1 cellular context compared by ENCODE assay signal in the genomic region with DNA sequence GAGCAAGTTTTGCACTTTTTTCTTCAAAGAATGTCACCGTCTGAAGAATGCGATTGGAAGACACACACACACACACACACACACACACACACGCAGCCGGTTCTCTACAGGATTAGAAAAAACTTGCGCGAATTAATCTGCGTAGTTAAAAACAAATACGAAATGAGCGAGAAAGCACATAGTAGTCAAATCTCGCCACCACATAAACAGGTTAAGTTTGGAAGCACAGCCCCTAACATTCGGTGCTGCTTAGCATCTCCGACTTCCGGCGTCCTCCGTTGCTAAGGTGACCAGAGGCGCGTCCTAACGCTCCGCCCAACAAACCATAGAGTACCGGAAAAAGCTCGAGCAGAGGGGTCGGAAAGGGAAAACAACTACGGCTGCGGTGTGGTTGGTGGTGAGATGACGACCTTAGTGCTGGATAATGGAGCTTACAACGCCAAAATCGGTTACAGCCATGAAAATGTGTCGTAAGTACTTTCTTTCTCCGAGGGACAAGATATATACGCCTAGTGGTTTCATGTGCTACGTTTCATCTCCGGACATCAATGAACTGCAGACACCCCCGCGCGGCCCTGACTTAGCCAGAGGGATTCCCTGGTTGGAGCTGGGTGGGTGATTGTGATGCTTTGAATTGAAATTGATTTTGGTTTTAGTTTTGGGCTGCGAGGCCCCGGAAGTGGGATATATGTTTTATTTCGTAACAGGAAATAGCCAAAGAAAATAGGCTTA.
TF ChIP-seq lines count a peak whose summit lies in the region.

A gene (plus strand): TSS at position 366 of the 732 bp plus-strand sequence. CDS start 37 bp downstream, at position 403.

TF ChIP-seq in K562, 482 proteins besides CTCF, POLR2A, EP300 and RAD21 (continued from another document and continues in another):
- TF ChIP-seq ETV1 (tag; conservative IDR thresholded peaks at IDR 0.05; ENCODE audit: low read depth) (peak; percentile 94), ZNF23 (CRISPR knock-in tag; IDR thresholded peaks at IDR 0.05) (no peak), C11orf30 (IDR thresholded peaks at IDR 0.05; ENCODE audit: low read depth) (peak; percentile 52), PML (IDR thresholded peaks at IDR 0.05; ENCODE audit: low read length) (peak; percentile 73; the same call in 1 of the 2 replicates), GTF2A2 (tag; IDR thresholded peaks at IDR 0.05) (no peak), CREB1 (IDR thresholded peaks at IDR 0.05) (peak; percentile 65; the same call in 1 of the 2 replicates), CREB1 (CRISPR knock-in tag; IDR thresholded peaks at IDR 0.05) (no peak; the same call in 1 of the 2 replicates), FOXP1 (CRISPR knock-in tag; IDR thresholded peaks at IDR 0.05) (0 out of 2 replicates have a peak, but pooled peaks have one; percentile 53), IFI16 (CRISPR knock-in tag; IDR thresholded peaks at IDR 0.05) (no peak), EHMT2 (IDR thresholded peaks at IDR 0.05) (no peak), ZNF12 (CRISPR knock-in tag; IDR thresholded peaks at IDR 0.05) (peak; percentile 41; the same call in 1 of the 2 replicates), ZFX (CRISPR knock-in tag; IDR thresholded peaks at IDR 0.05) (0 out of 2 replicates have a peak, but pooled peaks have one; percentile 11), ZNF76 (CRISPR knock-in tag; IDR thresholded peaks at IDR 0.05; ENCODE audit: borderline replicate concordance) (no peak), POLR2H (tag; IDR thresholded peaks at IDR 0.05; ENCODE audit: low read depth) (peak; percentile 65; the same call in 1 of the 2 replicates), RFX1 (IDR thresholded peaks at IDR 0.05) (peak; percentile 98), ZFP1 (CRISPR knock-in tag; IDR thresholded peaks at IDR 0.05) (no peak), ZBTB17 (CRISPR knock-in tag; IDR thresholded peaks at IDR 0.05) (no peak), TAF7 (tag; IDR thresholded peaks at IDR 0.05) (peak; percentile 41; the same call in 1 of the 2 replicates), GABPA (tag; conservative IDR thresholded peaks at IDR 0.05; ENCODE audit: low read depth) (peak; percentile 95), DNMT1 (IDR thresholded peaks at IDR 0.05) (no peak; the same call in 1 of the 2 replicates), ZNF780A (CRISPR knock-in tag; IDR thresholded peaks at IDR 0.05) (no peak), SLC30A9 (CRISPR knock-in tag; IDR thresholded peaks at IDR 0.05) (no peak), ZNF197 (CRISPR knock-in tag; IDR thresholded peaks at IDR 0.05; ENCODE audit: low read depth) (no peak), RBBP5 (IDR thresholded peaks at IDR 0.05; ENCODE audit: borderline replicate concordance, insufficient read depth, low read length, poor library complexity, severe bottlenecking) (peak; percentile 7), ZKSCAN8 (CRISPR knock-in tag; IDR thresholded peaks at IDR 0.05) (no peak), SNRNP70 (optimal IDR thresholded peaks at IDR 0.05; ENCODE audit: low read depth, low read length) (no peak), HMGN3 (IDR thresholded peaks at IDR 0.05; ENCODE audit: borderline replicate concordance, extremely low read depth, insufficient read length, low read depth, low read length) (no peak), TAF1 (IDR thresholded peaks at IDR 0.05; ENCODE audit: control insufficient read depth, extremely low read depth, insufficient read depth, low read length, severe bottlenecking) (peak; percentile 93), CHD4 (IDR thresholded peaks at IDR 0.05; ENCODE audit: insufficient read depth, insufficient replicate concordance, low read depth, low read length, poor library complexity, severe bottlenecking) (no peak), TCF7L2 (IDR thresholded peaks at IDR 0.05; ENCODE audit: low read depth, low read length) (no peak), MEIS2 (IDR thresholded peaks at IDR 0.05; ENCODE audit: partially characterized antibody) (no peak), NCOA2 (IDR thresholded peaks at IDR 0.05; ENCODE audit: partially characterized antibody in 2 of 2) (no peak), SRSF3 (IDR thresholded peaks at IDR 0.05; ENCODE audit: insufficient read depth, low read length) (no peak), CREBBP (IDR thresholded peaks at IDR 0.05; ENCODE audit: low read depth, low read length) (no peak), SIX5 (IDR thresholded peaks at IDR 0.05; ENCODE audit: borderline replicate concordance in 1 of 2, insufficient read depth in 1 of 2, low read depth in 1 of 2, low read length in 2 of 2) (peak in 1 of 2 experiments; percentile 21; a peak in 1 of 4 replicates)
- TF ChIP-seq, protein P1, sequence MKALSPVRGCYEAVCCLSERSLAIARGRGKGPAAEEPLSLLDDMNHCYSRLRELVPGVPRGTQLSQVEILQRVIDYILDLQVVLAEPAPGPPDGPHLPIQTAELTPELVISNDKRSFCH (CRISPR knock-in tag; IDR thresholded peaks at IDR 0.05): no peak
- TF ChIP-seq, protein P1 (tag; IDR thresholded peaks at IDR 0.05): no peak
- TF ChIP-seq, protein P2, sequence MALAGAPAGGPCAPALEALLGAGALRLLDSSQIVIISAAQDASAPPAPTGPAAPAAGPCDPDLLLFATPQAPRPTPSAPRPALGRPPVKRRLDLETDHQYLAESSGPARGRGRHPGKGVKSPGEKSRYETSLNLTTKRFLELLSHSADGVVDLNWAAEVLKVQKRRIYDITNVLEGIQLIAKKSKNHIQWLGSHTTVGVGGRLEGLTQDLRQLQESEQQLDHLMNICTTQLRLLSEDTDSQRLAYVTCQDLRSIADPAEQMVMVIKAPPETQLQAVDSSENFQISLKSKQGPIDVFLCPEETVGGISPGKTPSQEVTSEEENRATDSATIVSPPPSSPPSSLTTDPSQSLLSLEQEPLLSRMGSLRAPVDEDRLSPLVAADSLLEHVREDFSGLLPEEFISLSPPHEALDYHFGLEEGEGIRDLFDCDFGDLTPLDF (CRISPR knock-in tag; IDR thresholded peaks at IDR 0.05): no peak
- TF ChIP-seq, protein P3, sequence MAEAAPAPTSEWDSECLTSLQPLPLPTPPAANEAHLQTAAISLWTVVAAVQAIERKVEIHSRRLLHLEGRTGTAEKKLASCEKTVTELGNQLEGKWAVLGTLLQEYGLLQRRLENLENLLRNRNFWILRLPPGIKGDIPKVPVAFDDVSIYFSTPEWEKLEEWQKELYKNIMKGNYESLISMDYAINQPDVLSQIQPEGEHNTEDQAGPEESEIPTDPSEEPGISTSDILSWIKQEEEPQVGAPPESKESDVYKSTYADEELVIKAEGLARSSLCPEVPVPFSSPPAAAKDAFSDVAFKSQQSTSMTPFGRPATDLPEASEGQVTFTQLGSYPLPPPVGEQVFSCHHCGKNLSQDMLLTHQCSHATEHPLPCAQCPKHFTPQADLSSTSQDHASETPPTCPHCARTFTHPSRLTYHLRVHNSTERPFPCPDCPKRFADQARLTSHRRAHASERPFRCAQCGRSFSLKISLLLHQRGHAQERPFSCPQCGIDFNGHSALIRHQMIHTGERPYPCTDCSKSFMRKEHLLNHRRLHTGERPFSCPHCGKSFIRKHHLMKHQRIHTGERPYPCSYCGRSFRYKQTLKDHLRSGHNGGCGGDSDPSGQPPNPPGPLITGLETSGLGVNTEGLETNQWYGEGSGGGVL (CRISPR knock-in tag; IDR thresholded peaks at IDR 0.05): no peak
- TF ChIP-seq, protein P4, sequence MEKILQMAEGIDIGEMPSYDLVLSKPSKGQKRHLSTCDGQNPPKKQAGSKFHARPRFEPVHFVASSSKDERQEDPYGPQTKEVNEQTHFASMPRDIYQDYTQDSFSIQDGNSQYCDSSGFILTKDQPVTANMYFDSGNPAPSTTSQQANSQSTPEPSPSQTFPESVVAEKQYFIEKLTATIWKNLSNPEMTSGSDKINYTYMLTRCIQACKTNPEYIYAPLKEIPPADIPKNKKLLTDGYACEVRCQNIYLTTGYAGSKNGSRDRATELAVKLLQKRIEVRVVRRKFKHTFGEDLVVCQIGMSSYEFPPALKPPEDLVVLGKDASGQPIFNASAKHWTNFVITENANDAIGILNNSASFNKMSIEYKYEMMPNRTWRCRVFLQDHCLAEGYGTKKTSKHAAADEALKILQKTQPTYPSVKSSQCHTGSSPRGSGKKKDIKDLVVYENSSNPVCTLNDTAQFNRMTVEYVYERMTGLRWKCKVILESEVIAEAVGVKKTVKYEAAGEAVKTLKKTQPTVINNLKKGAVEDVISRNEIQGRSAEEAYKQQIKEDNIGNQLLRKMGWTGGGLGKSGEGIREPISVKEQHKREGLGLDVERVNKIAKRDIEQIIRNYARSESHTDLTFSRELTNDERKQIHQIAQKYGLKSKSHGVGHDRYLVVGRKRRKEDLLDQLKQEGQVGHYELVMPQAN (IDR thresholded peaks at IDR 0.05; ENCODE audit: borderline replicate concordance): peak; percentile 99
- TF ChIP-seq, protein P5, sequence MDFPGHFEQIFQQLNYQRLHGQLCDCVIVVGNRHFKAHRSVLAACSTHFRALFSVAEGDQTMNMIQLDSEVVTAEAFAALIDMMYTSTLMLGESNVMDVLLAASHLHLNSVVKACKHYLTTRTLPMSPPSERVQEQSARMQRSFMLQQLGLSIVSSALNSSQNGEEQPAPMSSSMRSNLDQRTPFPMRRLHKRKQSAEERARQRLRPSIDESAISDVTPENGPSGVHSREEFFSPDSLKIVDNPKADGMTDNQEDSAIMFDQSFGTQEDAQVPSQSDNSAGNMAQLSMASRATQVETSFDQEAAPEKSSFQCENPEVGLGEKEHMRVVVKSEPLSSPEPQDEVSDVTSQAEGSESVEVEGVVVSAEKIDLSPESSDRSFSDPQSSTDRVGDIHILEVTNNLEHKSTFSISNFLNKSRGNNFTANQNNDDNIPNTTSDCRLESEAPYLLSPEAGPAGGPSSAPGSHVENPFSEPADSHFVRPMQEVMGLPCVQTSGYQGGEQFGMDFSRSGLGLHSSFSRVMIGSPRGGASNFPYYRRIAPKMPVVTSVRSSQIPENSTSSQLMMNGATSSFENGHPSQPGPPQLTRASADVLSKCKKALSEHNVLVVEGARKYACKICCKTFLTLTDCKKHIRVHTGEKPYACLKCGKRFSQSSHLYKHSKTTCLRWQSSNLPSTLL (IDR thresholded peaks at IDR 0.05): no peak
- TF ChIP-seq, protein P6, sequence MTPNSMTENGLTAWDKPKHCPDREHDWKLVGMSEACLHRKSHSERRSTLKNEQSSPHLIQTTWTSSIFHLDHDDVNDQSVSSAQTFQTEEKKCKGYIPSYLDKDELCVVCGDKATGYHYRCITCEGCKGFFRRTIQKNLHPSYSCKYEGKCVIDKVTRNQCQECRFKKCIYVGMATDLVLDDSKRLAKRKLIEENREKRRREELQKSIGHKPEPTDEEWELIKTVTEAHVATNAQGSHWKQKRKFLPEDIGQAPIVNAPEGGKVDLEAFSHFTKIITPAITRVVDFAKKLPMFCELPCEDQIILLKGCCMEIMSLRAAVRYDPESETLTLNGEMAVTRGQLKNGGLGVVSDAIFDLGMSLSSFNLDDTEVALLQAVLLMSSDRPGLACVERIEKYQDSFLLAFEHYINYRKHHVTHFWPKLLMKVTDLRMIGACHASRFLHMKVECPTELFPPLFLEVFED (CRISPR knock-in tag; conservative IDR thresholded peaks at IDR 0.05): no peak
- TF ChIP-seq, protein P7, sequence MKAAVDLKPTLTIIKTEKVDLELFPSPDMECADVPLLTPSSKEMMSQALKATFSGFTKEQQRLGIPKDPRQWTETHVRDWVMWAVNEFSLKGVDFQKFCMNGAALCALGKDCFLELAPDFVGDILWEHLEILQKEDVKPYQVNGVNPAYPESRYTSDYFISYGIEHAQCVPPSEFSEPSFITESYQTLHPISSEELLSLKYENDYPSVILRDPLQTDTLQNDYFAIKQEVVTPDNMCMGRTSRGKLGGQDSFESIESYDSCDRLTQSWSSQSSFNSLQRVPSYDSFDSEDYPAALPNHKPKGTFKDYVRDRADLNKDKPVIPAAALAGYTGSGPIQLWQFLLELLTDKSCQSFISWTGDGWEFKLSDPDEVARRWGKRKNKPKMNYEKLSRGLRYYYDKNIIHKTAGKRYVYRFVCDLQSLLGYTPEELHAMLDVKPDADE (conservative IDR thresholded peaks at IDR 0.05; ENCODE audit: control insufficient read depth, low read depth, low read length): peak; percentile 91
- TF ChIP-seq, protein P8, sequence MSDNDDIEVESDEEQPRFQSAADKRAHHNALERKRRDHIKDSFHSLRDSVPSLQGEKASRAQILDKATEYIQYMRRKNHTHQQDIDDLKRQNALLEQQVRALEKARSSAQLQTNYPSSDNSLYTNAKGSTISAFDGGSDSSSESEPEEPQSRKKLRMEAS (CRISPR knock-in tag; IDR thresholded peaks at IDR 0.05): peak; percentile 53; the same call in 1 of the 2 replicates
- TF ChIP-seq, protein P9, sequence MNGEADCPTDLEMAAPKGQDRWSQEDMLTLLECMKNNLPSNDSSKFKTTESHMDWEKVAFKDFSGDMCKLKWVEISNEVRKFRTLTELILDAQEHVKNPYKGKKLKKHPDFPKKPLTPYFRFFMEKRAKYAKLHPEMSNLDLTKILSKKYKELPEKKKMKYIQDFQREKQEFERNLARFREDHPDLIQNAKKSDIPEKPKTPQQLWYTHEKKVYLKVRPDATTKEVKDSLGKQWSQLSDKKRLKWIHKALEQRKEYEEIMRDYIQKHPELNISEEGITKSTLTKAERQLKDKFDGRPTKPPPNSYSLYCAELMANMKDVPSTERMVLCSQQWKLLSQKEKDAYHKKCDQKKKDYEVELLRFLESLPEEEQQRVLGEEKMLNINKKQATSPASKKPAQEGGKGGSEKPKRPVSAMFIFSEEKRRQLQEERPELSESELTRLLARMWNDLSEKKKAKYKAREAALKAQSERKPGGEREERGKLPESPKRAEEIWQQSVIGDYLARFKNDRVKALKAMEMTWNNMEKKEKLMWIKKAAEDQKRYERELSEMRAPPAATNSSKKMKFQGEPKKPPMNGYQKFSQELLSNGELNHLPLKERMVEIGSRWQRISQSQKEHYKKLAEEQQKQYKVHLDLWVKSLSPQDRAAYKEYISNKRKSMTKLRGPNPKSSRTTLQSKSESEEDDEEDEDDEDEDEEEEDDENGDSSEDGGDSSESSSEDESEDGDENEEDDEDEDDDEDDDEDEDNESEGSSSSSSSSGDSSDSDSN (IDR thresholded peaks at IDR 0.05; ENCODE audit: borderline replicate concordance in 1 of 2, low read depth in 2 of 2, low read length in 2 of 2): no peak
- TF ChIP-seq, protein P10, sequence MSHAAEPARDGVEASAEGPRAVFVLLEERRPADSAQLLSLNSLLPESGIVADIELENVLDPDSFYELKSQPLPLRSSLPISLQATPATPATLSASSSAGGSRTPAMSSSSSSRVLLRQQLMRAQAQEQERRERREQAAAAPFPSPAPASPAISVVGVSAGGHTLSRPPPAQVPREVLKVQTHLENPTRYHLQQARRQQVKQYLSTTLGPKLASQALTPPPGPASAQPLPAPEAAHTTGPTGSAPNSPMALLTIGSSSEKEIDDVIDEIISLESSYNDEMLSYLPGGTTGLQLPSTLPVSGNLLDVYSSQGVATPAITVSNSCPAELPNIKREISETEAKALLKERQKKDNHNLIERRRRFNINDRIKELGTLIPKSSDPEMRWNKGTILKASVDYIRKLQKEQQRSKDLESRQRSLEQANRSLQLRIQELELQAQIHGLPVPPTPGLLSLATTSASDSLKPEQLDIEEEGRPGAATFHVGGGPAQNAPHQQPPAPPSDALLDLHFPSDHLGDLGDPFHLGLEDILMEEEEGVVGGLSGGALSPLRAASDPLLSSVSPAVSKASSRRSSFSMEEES (CRISPR knock-in tag; IDR thresholded peaks at IDR 0.05): no peak
- TF ChIP-seq, protein P11, sequence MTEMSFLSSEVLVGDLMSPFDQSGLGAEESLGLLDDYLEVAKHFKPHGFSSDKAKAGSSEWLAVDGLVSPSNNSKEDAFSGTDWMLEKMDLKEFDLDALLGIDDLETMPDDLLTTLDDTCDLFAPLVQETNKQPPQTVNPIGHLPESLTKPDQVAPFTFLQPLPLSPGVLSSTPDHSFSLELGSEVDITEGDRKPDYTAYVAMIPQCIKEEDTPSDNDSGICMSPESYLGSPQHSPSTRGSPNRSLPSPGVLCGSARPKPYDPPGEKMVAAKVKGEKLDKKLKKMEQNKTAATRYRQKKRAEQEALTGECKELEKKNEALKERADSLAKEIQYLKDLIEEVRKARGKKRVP (CRISPR knock-in tag; IDR thresholded peaks at IDR 0.05): no peak
